Comparison of ENCODE assay signal across 1 cellular context in the genomic region with DNA sequence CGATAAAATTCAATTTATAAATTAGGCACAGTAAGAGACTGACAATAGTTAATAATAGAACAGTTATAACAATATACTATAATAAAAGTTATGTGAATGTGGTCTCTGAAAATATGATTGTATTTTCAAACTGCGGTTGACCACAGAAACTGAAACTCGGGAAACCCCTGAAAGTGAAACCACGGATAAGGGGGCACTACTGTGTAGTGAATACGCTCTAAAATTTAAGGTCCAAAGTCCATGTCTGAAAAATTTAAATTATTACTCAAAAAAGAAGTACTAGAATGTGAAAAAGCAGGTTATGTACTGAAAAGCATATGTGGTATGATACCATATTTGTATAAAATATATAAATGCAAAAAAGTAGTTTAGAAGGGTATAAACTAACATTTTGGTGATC.
TF ChIP-seq lines count a peak whose summit lies in the region.

No MANE protein-coding gene starts in this region.

TF ChIP-seq in GM12878, 131 proteins besides CTCF, POLR2A, EP300 and RAD21 (continued from another document and continues in another):
- TF ChIP-seq PBX3 (IDR thresholded peaks at IDR 0.05; ENCODE audit: insufficient replicate concordance, low read depth, low read length) (no peak), MLLT1 (IDR thresholded peaks at IDR 0.05) (peak; percentile 77), PAX5 (IDR thresholded peaks at IDR 0.05; ENCODE audit: borderline replicate concordance, low read depth, low read length) (no peak), SMAD5 (IDR thresholded peaks at IDR 0.05; ENCODE audit: low read depth) (no peak), STAT3 (IDR thresholded peaks at IDR 0.05; ENCODE audit: low read depth, low read length) (no peak), TCF7 (IDR thresholded peaks at IDR 0.05; ENCODE audit: borderline replicate concordance) (0 out of 2 replicates have a peak, but pooled peaks have one; percentile 36), IKZF2 (IDR thresholded peaks at IDR 0.05) (peak; percentile 93 to 94), IRF3 (IDR thresholded peaks at IDR 0.05) (no peak), HSF1 (IDR thresholded peaks at IDR 0.05; ENCODE audit: low read depth, low read length) (no peak), POLR2AphosphoS2 (IDR thresholded peaks at IDR 0.05; ENCODE audit: low read depth, low read length) (no peak), TBL1XR1 (IDR thresholded peaks at IDR 0.05; ENCODE audit: low read depth, low read length) (peak; percentile 66; the same call in 1 of the 2 replicates), MTA2 (IDR thresholded peaks at IDR 0.05; ENCODE audit: low read depth) (peak; percentile 90), STAT1 (conservative IDR thresholded peaks at IDR 0.05) (no peak), SUZ12 (IDR thresholded peaks at IDR 0.05; ENCODE audit: unreplicated experiment) (no peak), NFYA (IDR thresholded peaks at IDR 0.05; ENCODE audit: borderline replicate concordance, low read depth, low read length) (no peak), ZSCAN29 (IDR thresholded peaks at IDR 0.05) (peak; percentile 53; the same call in 1 of the 2 replicates), RB1 (IDR thresholded peaks at IDR 0.05; ENCODE audit: borderline replicate concordance) (no peak), CHD1 (IDR thresholded peaks at IDR 0.05; ENCODE audit: low read depth, low read length) (no peak), DPF2 (IDR thresholded peaks at IDR 0.05) (peak; percentile 90), MAX (IDR thresholded peaks at IDR 0.05; ENCODE audit: low read depth, low read length) (no peak), CEBPZ (IDR thresholded peaks at IDR 0.05; ENCODE audit: low read depth, low read length) (no peak), HCFC1 (IDR thresholded peaks at IDR 0.05; ENCODE audit: low read length) (no peak), TCF12 (IDR thresholded peaks at IDR 0.05; ENCODE audit: low read depth, low read length) (0 out of 2 replicates have a peak, but pooled peaks have one; percentile 39), HDAC6 (IDR thresholded peaks at IDR 0.05; ENCODE audit: unreplicated experiment) (no peak), KDM1A (IDR thresholded peaks at IDR 0.05; ENCODE audit: borderline replicate concordance) (no peak), EZH2 (IDR thresholded peaks at IDR 0.05; ENCODE audit: borderline replicate concordance, control insufficient read depth, low read depth, low read length) (no peak), POLR2AphosphoS5 (IDR thresholded peaks at IDR 0.05; ENCODE audit: low read length) (no peak), ASH2L (IDR thresholded peaks at IDR 0.05; ENCODE audit: borderline replicate concordance, low read depth) (no peak), SRF (IDR thresholded peaks at IDR 0.05; ENCODE audit: low read depth in 2 of 2, low read length in 2 of 2) (no peak), LARP7 (IDR thresholded peaks at IDR 0.05) (no peak), CREB1 (IDR thresholded peaks at IDR 0.05; ENCODE audit: low read depth) (peak; percentile 53; the same call in 1 of the 2 replicates), ETV6 (conservative IDR thresholded peaks at IDR 0.05 in 1 of 2, IDR thresholded peaks at IDR 0.05 in 1 of 2; ENCODE audit: borderline replicate concordance in 1 of 2, low read depth in 1 of 2) (no peak), ATF7 (IDR thresholded peaks at IDR 0.05; ENCODE audit: low read depth) (peak; percentile 67; the same call in 1 of the 2 replicates), JUND (IDR thresholded peaks at IDR 0.05; ENCODE audit: low read depth, low read length) (no peak), SP1 (IDR thresholded peaks at IDR 0.05; ENCODE audit: low read depth, low read length) (no peak), EED (IDR thresholded peaks at IDR 0.05; ENCODE audit: low read depth) (peak; percentile 69), BMI1 (IDR thresholded peaks at IDR 0.05; ENCODE audit: borderline replicate concordance) (peak; percentile 75; the same call in 1 of the 2 replicates), TARDBP (IDR thresholded peaks at IDR 0.05; ENCODE audit: borderline replicate concordance) (no peak), ZNF384 (IDR thresholded peaks at IDR 0.05; ENCODE audit: borderline replicate concordance, low read depth, low read length) (no peak; the same call in 1 of the 2 replicates), EGR1 (IDR thresholded peaks at IDR 0.05; ENCODE audit: borderline replicate concordance in 1 of 2, low read depth in 2 of 2, low read length in 2 of 2) (no peak), YY1 (IDR thresholded peaks at IDR 0.05; ENCODE audit: low read depth, low read length) (no peak), ESRRA (IDR thresholded peaks at IDR 0.05; ENCODE audit: low read length) (no peak), FOXK2 (IDR thresholded peaks at IDR 0.05) (no peak), TAF1 (IDR thresholded peaks at IDR 0.05; ENCODE audit: borderline replicate concordance, low read depth, low read length) (no peak)
- TF ChIP-seq, protein P1, sequence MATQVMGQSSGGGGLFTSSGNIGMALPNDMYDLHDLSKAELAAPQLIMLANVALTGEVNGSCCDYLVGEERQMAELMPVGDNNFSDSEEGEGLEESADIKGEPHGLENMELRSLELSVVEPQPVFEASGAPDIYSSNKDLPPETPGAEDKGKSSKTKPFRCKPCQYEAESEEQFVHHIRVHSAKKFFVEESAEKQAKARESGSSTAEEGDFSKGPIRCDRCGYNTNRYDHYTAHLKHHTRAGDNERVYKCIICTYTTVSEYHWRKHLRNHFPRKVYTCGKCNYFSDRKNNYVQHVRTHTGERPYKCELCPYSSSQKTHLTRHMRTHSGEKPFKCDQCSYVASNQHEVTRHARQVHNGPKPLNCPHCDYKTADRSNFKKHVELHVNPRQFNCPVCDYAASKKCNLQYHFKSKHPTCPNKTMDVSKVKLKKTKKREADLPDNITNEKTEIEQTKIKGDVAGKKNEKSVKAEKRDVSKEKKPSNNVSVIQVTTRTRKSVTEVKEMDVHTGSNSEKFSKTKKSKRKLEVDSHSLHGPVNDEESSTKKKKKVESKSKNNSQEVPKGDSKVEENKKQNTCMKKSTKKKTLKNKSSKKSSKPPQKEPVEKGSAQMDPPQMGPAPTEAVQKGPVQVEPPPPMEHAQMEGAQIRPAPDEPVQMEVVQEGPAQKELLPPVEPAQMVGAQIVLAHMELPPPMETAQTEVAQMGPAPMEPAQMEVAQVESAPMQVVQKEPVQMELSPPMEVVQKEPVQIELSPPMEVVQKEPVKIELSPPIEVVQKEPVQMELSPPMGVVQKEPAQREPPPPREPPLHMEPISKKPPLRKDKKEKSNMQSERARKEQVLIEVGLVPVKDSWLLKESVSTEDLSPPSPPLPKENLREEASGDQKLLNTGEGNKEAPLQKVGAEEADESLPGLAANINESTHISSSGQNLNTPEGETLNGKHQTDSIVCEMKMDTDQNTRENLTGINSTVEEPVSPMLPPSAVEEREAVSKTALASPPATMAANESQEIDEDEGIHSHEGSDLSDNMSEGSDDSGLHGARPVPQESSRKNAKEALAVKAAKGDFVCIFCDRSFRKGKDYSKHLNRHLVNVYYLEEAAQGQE (IDR thresholded peaks at IDR 0.05; ENCODE audit: low read depth, low read length): no peak
- TF ChIP-seq, protein P2, sequence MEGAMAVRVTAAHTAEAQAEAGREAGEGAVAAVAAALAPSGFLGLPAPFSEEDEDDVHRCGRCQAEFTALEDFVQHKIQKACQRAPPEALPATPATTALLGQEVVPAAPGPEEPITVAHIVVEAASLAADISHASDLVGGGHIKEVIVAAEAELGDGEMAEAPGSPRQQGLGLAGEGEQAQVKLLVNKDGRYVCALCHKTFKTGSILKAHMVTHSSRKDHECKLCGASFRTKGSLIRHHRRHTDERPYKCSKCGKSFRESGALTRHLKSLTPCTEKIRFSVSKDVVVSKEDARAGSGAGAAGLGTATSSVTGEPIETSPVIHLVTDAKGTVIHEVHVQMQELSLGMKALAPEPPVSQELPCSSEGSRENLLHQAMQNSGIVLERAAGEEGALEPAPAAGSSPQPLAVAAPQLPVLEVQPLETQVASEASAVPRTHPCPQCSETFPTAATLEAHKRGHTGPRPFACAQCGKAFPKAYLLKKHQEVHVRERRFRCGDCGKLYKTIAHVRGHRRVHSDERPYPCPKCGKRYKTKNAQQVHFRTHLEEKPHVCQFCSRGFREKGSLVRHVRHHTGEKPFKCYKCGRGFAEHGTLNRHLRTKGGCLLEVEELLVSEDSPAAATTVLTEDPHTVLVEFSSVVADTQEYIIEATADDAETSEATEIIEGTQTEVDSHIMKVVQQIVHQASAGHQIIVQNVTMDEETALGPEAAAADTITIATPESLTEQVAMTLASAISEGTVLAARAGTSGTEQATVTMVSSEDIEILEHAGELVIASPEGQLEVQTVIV (IDR thresholded peaks at IDR 0.05; ENCODE audit: borderline replicate concordance, partially characterized antibody): no peak
- TF ChIP-seq, protein P3, sequence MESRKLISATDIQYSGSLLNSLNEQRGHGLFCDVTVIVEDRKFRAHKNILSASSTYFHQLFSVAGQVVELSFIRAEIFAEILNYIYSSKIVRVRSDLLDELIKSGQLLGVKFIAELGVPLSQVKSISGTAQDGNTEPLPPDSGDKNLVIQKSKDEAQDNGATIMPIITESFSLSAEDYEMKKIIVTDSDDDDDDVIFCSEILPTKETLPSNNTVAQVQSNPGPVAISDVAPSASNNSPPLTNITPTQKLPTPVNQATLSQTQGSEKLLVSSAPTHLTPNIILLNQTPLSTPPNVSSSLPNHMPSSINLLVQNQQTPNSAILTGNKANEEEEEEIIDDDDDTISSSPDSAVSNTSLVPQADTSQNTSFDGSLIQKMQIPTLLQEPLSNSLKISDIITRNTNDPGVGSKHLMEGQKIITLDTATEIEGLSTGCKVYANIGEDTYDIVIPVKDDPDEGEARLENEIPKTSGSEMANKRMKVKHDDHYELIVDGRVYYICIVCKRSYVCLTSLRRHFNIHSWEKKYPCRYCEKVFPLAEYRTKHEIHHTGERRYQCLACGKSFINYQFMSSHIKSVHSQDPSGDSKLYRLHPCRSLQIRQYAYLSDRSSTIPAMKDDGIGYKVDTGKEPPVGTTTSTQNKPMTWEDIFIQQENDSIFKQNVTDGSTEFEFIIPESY (IDR thresholded peaks at IDR 0.05): no peak
